ENCODE assay signal across 9 cellular contexts in genomic region chr1:167650266-167651160, GRCh38. TPM values are rescaled to one million over a fixed set of nuclear protein-coding genes. Genes with fewer than 3 reads are reported as not detected.
A peak's percentile ranks its signal among the peaks of the same experiment; 100 is the strongest.
DNase-seq lines count a peak whose midpoint lies in the region; ATAC-seq, FAIRE-seq and TF ChIP-seq lines count a peak whose summit lies in the region.
"Had no signal": no experiment of that assay in that cellular context is flagged by ENCODE, and none has a peak within 500 bp of the region (broad histone marks: within the 10 kb centered on the region; RNA-seq: fewer than 3 reads in every experiment).

No MANE protein-coding gene starts in this region.

- peak overlapping the region; percentile 54 for H3K4me3 Mint-ChIP-seq in activated T-helper 17 cell treated with anti-CD3 and anti-CD28 coated beads, Interleukin-2, amount 50 U/mL, for 72 hours
- H3K4me3 Mint-ChIP-seq in HFFc6, result no peak overlapping the region

- TF ChIP-seq POLR2A in H54 (IDR thresholded peaks at IDR 0.05; ENCODE audit: low read depth, low read length), result no peak

- FAIRE-seq in H54 (lab: Jason Lieb, UNC), result no peak
- FAIRE-seq: A204.1 had no signal

- no peaks in the 10 kb centered on the region for H3K9me3 Mint-ChIP-seq in activated T-helper 17 cell treated with anti-CD3 and anti-CD28 coated beads, Interleukin-2, amount 50 U/mL, for 72 hours
- no peaks in the 10 kb centered on the region for H3K9me3 Mint-ChIP-seq in HFFc6

- TF ChIP-seq CTCF in psoas muscle (IDR thresholded peaks at IDR 0.05) (no peak), HFFc6 (IDR thresholded peaks at IDR 0.05) (no peak)

- H3K4me3 ChIP-seq in psoas muscle, result no peak overlapping the region

- peak; percentile 82 for ATAC-seq in HG03108 (IDR thresholded peaks at IDR 0.05; ENCODE audit: unreplicated experiment)
- peak; percentile 46 for ATAC-seq in activated T-helper 17 cell treated with anti-CD3 and anti-CD28 coated beads, Interleukin-2, amount 50 U/mL, for 72 hours (replicated peaks)
- peak; percentile 23 to 64 (median 54) for ATAC-seq in psoas muscle

- no peaks in the 10 kb centered on the region for H3K9me3 ChIP-seq in psoas muscle

- H3K36me3 Mint-ChIP-seq in activated T-helper 17 cell treated with anti-CD3 and anti-CD28 coated beads, Interleukin-2, amount 50 U/mL, for 72 hours (ENCODE audit: low read depth), result peaks cover 51% of the 10 kb centered on the region
- no peaks in the 10 kb centered on the region for H3K36me3 Mint-ChIP-seq in HFFc6 (ENCODE audit: low read depth)

- H3K27me3 ChIP-seq in psoas muscle (ENCODE audit: insufficient read depth in 3 of 3, low read length in 2 of 3), result no peaks in the 10 kb centered on the region

- intact Hi-C loops in psoas muscle (cut with DNase I), result loop anchor here in 1 of 2 donors (1.0 to 2.0 kb wide), 2 partner anchors 14 to 38 kb away; no protein-coding TSS in a partner anchor

- H3K36me3 ChIP-seq in psoas muscle (ENCODE audit: insufficient read depth in 1 of 2, low read depth in 1 of 2), result no peaks in the 10 kb centered on the region

- peak overlapping the region; percentile 71 for H3K27ac Mint-ChIP-seq in activated T-helper 17 cell treated with anti-CD3 and anti-CD28 coated beads, Interleukin-2, amount 50 U/mL, for 72 hours
- no peak overlapping the region for H3K27ac Mint-ChIP-seq in HFFc6

- H3K4me1 Mint-ChIP-seq in activated T-helper 17 cell treated with anti-CD3 and anti-CD28 coated beads, Interleukin-2, amount 50 U/mL, for 72 hours, result peaks cover 54% of the 10 kb centered on the region
- no peaks in the 10 kb centered on the region for H3K4me1 Mint-ChIP-seq in HFFc6 (ENCODE audit: low read depth)

- no peaks in the 10 kb centered on the region for H3K27me3 Mint-ChIP-seq in activated T-helper 17 cell treated with anti-CD3 and anti-CD28 coated beads, Interleukin-2, amount 50 U/mL, for 72 hours
- peaks cover 28% of the 10 kb centered on the region for H3K27me3 Mint-ChIP-seq in HFFc6 (ENCODE audit: insufficient read depth)

- 34 to 41% (median 34%) methylated on average over 16 of the region's 16 CpGs for WGBS in psoas muscle, 3 donors

- peak overlapping the region; percentile 78 for H3K27ac ChIP-seq in psoas muscle

- DNase-seq in NCI-H510A treated with DMSO at 0.1 percent for 48 hours (lab: John Stamatoyannopoulos, UW), result peak; percentile 8
- DNase-seq in NCI-H510A (lab: John Stamatoyannopoulos, UW), result no peak
- DNase-seq in psoas muscle, result no peak
- no peak for DNase-seq in H54 (ENCODE audit: insufficient read length, low spot score)
- DNase-seq in HFFc6, result no peak
- no peak for DNase-seq in A172 (ENCODE audit: low spot score)

- peaks cover 71% of the 10 kb centered on the region for H3K4me1 ChIP-seq in psoas muscle

RNA-seq across cellular contexts. Expression of gene RCSD1, which starts 20.5 kb away (rescaled TPM):
- total RNA-seq in activated T-helper 17 cell treated with anti-CD3 and anti-CD28 coated beads, Interleukin-2, amount 50 U/mL, for 72 hours, result 10 to 100 TPM; 69.0 to 75.5 TPM
- total RNA-seq in psoas muscle, result 10 to 100 TPM in 3 of 4 donors, 1 to 10 TPM in 1; 9.9 to 34.2 (median 23.1) TPM
- 10 to 100 TPM in 2 of 3 donors, 1 to 10 TPM in 1; 3.9 to 13.7 (median 10.4) TPM for polyA plus RNA-seq in psoas muscle
- not detected for total RNA-seq in HFFc6 (2021; fragmentation: NEBNext Ultra II Directional; extraction: Animal tissue kit (Norgen Biotek cat#: 25700))
- total RNA-seq in A172 (2014; rRNA removed; shearing (Covaris generic)), result 0.29 and 0.36 TPM in 2 replicates
